16 cellular contexts compared by ENCODE assay signal in genomic region chr5:158135682-158136176, GRCh38.
A peak's percentile ranks its signal among the peaks of the same experiment; 100 is the strongest.
DNase-seq lines count a peak whose midpoint lies in the region; ATAC-seq lines count a peak whose summit lies in the region.
"Had no signal": no experiment of that assay in that cellular context is flagged by ENCODE, and none has a peak within 500 bp of the region (broad histone marks: within the 10 kb centered on the region; RNA-seq: fewer than 3 reads in every experiment).

No MANE protein-coding gene starts in this region.

- no peaks in the 10 kb centered on the region for H3K9me3 ChIP-seq in aorta (ENCODE audit: control insufficient read depth, low read length)
- H3K9me3 ChIP-seq: ascending aorta, esophagus muscularis mucosa, SJSA1 had no signal

- ATAC-seq in left ventricle myocardium superior (peak; percentile 84), aorta (ENCODE audit: low FRiP score) (peak; percentile 43), HG03354 (IDR thresholded peaks at IDR 0.05; ENCODE audit: poor library complexity, severe bottlenecking, unreplicated experiment) (no peak)
- ATAC-seq: stimulated activated memory B cell treated with anti-CD40 and anti-IgM and Interleukin-4, amounts not matched to agents 10 μg/mL and 1 μg/mL and 100 μg/mL, for 72 hours had no signal

- H3K27me3 ChIP-seq in aorta (ENCODE audit: control insufficient read depth in 1 of 2, insufficient read depth in 2 of 2, low read length in 1 of 2): peaks cover 0 to 3% of the 10 kb centered on the region in 2 donors
- H3K27me3 ChIP-seq: ascending aorta, esophagus muscularis mucosa, SJSA1 had no signal

- 74 to 78% methylated on average over 4 of the region's 4 CpGs for WGBS in aorta, 2 donors

- H3K36me3 ChIP-seq in aorta (ENCODE audit: control insufficient read depth in 1 of 2, insufficient read depth in 2 of 2, low read length in 1 of 2): no peaks in the 10 kb centered on the region
- H3K36me3 ChIP-seq: ascending aorta, esophagus muscularis mucosa, SJSA1 had no signal

- no peak overlapping the region for H3K27ac ChIP-seq in aorta (ENCODE audit: low read depth in 1 of 2, low read length in 2 of 2)
- H3K27ac ChIP-seq: ascending aorta, esophagus muscularis mucosa, SJSA1 had no signal

- no peaks in the 10 kb centered on the region for H3K4me1 ChIP-seq in aorta (ENCODE audit: control insufficient read depth in 1 of 2, insufficient read depth in 2 of 2, low read length in 2 of 2)
- H3K4me1 ChIP-seq: ascending aorta, esophagus muscularis mucosa, SJSA1 had no signal

- no peak overlapping the region for H3K4me3 ChIP-seq in aorta (ENCODE audit: low read length in 2 of 2)
- H3K4me3 ChIP-seq: ascending aorta, esophagus muscularis mucosa, lung, SJSA1 had no signal

- intact Hi-C loops in left ventricle myocardium superior (cut with micrococcal nuclease): no loop called here
- intact Hi-C loops in aorta (cut with DNase I): no loop called here

- DNase-seq in SHP77 (lab: John Stamatoyannopoulos, UW): peak; percentile 14 to 23
- DNase-seq in SHP77 treated with DMSO at 0.1 percent for 48 hours (lab: John Stamatoyannopoulos, UW): no peak
- DNase-seq in NCI-H69 (lab: John Stamatoyannopoulos, UW): peak; percentile 100
- peak; percentile 33 for DNase-seq in left ventricle myocardium superior
- DNase-seq in aorta: no peak
- no peak for DNase-seq in HuH-7 (ENCODE audit: low spot score)
- no peak for DNase-seq in HPDE6-E6E7 (ENCODE audit: extremely low spot score)
- DNase-seq: activated CD4-positive, alpha-beta memory T cell treated with anti-CD3 and anti-CD28 coated beads, Interleukin-2, amount 10 ng/mL, durations not matched to agents 7 days and 5 days; CD4-positive, CD25-positive, alpha-beta regulatory T cell; hippocampal formation had no signal

Comparison
In these comparisons a context has a peak if more than half of its experiments do, and no peak if none do; other contexts are left out.
1. DNase-seq: peak in SHP77 (2 of 2), NCI-H69 (single experiment) and left ventricle myocardium superior (single experiment); none in SHP77 treated with DMSO at 0.1 percent for 48 hours (single experiment), aorta (0 of 2), HuH-7 (single experiment) and HPDE6-E6E7 (single experiment).